In genomic region chr9:104746798-104747197, GRCh38 we compare ENCODE assay signal across 9 cellular contexts. TPM values are rescaled to one million over a fixed set of nuclear protein-coding genes. Genes with fewer than 3 reads are reported as not detected.
A peak's percentile ranks its signal among the peaks of the same experiment; 100 is the strongest.
DNase-seq lines count a peak whose midpoint lies in the region; ATAC-seq, FAIRE-seq and TF ChIP-seq lines count a peak whose summit lies in the region.
"Had no signal": no experiment of that assay in that cellular context is flagged by ENCODE, and none has a peak within 500 bp of the region (broad histone marks: within the 10 kb centered on the region; RNA-seq: fewer than 3 reads in every experiment).

No MANE protein-coding gene starts in this region.

- peaks cover 8% of the 10 kb centered on the region for H3K4me1 ChIP-seq in CD8-positive, alpha-beta memory T cell (ENCODE audit: insufficient read depth, low read length)
- H3K4me1 ChIP-seq in NT2/D1 (ENCODE audit: insufficient read depth, insufficient read length) = no peaks in the 10 kb centered on the region
- peaks cover 12% of the 10 kb centered on the region for H3K4me1 ChIP-seq in osteoblast (ENCODE audit: insufficient read depth, low read length)

- peaks cover 20% of the 10 kb centered on the region for H3K79me2 ChIP-seq in osteoblast (ENCODE audit: insufficient read depth, low read length)

- CTCF ChIA-PET in CD8-positive, alpha-beta memory T cell (lab: Charles Lee) = no interaction called here

- peak overlapping the region; percentile 85 for H3K9ac ChIP-seq in NT2/D1 (ENCODE audit: insufficient read length, low read depth)

- no peak for DNase-seq in CD8-positive, alpha-beta memory T cell
- DNase-seq in NT2/D1 (ENCODE audit: low read depth, low spot score) = no peak
- no peak for DNase-seq in effector memory CD8-positive, alpha-beta T cell
- DNase-seq in osteoblast (ENCODE audit: insufficient read length, low spot score, missing footprints) = no peak
- no peak for DNase-seq in NCI-H524 (lab: John Stamatoyannopoulos, UW)
- no peak for DNase-seq in urothelium cell line (ENCODE audit: low spot score)
- no peak for DNase-seq in central memory CD4-positive, alpha-beta T cell

- peaks cover 19 to 29% (median 27%) of the 10 kb centered on the region in 3 donors for H3K4me1 Mint-ChIP-seq in CD8-positive, alpha-beta memory T cell
- peaks cover 11% of the 10 kb centered on the region in 2 donors for H3K4me1 Mint-ChIP-seq in effector memory CD8-positive, alpha-beta T cell (ENCODE audit: low read depth in 2 of 2)

- peak overlapping the region; percentile 89 to 100 (median 98) for H3K27ac Mint-ChIP-seq in CD8-positive, alpha-beta memory T cell
- peak overlapping the region; percentile 95 to 99 for H3K27ac Mint-ChIP-seq in effector memory CD8-positive, alpha-beta T cell

- peak overlapping the region; percentile 89 for H3K27ac ChIP-seq in CD8-positive, alpha-beta memory T cell (ENCODE audit: low read depth, low read length)
- H3K27ac ChIP-seq in osteoblast (ENCODE audit: low read depth, low read length) = no peak overlapping the region

- no peak for FAIRE-seq in urothelium cell line (lab: Jason Lieb, UNC)

- no peak for ATAC-seq in effector memory CD8-positive, alpha-beta T cell (replicated peaks)
- no peak for ATAC-seq in HG02798 (IDR thresholded peaks at IDR 0.05; ENCODE audit: poor library complexity, unreplicated experiment)

- H3K36me3 ChIP-seq in CD8-positive, alpha-beta memory T cell (ENCODE audit: insufficient read depth, low read length) = no peaks in the 10 kb centered on the region
- H3K36me3 ChIP-seq in NT2/D1 (ENCODE audit: insufficient read depth, insufficient read length, low read length) (peaks cover 10% of the 10 kb centered on the region), osteoblast (ENCODE audit: insufficient read depth, low read length) (no peaks in the 10 kb centered on the region)

- H3K4me3 ChIP-seq in CD8-positive, alpha-beta memory T cell (ENCODE audit: low read length) = peak overlapping the region; percentile 76
- H3K4me3 ChIP-seq in NT2/D1 (ENCODE audit: insufficient read length, low read depth) (peak overlapping the region; percentile 77), osteoblast (ENCODE audit: insufficient read depth, low read length) (peak overlapping the region; percentile 95)

- POLR2A ChIA-PET in CD8-positive, alpha-beta memory T cell (lab: Charles Lee) = interaction anchor here (1.0 kb wide), 1 partner anchor 244 kb away, joined by 3 read pairs; no protein-coding TSS in a partner anchor

- H3K4me2 ChIP-seq in osteoblast (ENCODE audit: insufficient read depth, low read length) = peak overlapping the region; percentile 96

- TF ChIP-seq CTCF in osteoblast (IDR thresholded peaks at IDR 0.05; ENCODE audit: extremely low read depth, low read depth, low read length) = no peak

- H3K9me3 Mint-ChIP-seq in CD8-positive, alpha-beta memory T cell = no peaks in the 10 kb centered on the region
- no peaks in the 10 kb centered on the region for H3K9me3 Mint-ChIP-seq in effector memory CD8-positive, alpha-beta T cell

- H4K20me1 ChIP-seq in osteoblast (ENCODE audit: insufficient read depth, low read length) = no peaks in the 10 kb centered on the region

- no peaks in the 10 kb centered on the region for H3K27me3 Mint-ChIP-seq in CD8-positive, alpha-beta memory T cell
- H3K27me3 Mint-ChIP-seq in effector memory CD8-positive, alpha-beta T cell = no peaks in the 10 kb centered on the region

- H3K9me3 ChIP-seq in CD8-positive, alpha-beta memory T cell (ENCODE audit: low read length) = no peaks in the 10 kb centered on the region
- H3K9me3 ChIP-seq in NT2/D1 (ENCODE audit: insufficient read depth, low read length) (no peaks in the 10 kb centered on the region), osteoblast (ENCODE audit: low read depth, low read length) (no peaks in the 10 kb centered on the region)

- H3K27me3 ChIP-seq in CD8-positive, alpha-beta memory T cell (ENCODE audit: insufficient read depth, low read length, poor library complexity, severe bottlenecking) = no peaks in the 10 kb centered on the region
- H3K27me3 ChIP-seq in NT2/D1 (ENCODE audit: insufficient read depth, insufficient read length) (no peaks in the 10 kb centered on the region), osteoblast (ENCODE audit: insufficient read depth, low read length) (no peaks in the 10 kb centered on the region)

- peaks cover 0 to 14% (median 2%) of the 10 kb centered on the region in 3 donors for H3K36me3 Mint-ChIP-seq in CD8-positive, alpha-beta memory T cell
- peaks cover 15% of the 10 kb centered on the region for H3K36me3 Mint-ChIP-seq in effector memory CD8-positive, alpha-beta T cell (ENCODE audit: insufficient read depth)

- H2AFZ ChIP-seq in osteoblast (ENCODE audit: low read length) = peak overlapping the region; percentile 99

- peak overlapping the region; percentile 89 to 99 (median 97) for H3K4me3 Mint-ChIP-seq in CD8-positive, alpha-beta memory T cell
- peak overlapping the region; percentile 94 for H3K4me3 Mint-ChIP-seq in effector memory CD8-positive, alpha-beta T cell

RNA-seq across cellular contexts. Expression of gene NIPSNAP3A, which starts 0.7 kb away (rescaled TPM):
- 10 to 100 TPM in 1 of 2 experiments, 1 to 10 TPM in 1; 9.1 to 10.1 TPM for total RNA-seq in CD8-positive, alpha-beta memory T cell
- 21.8 TPM for polyA plus RNA-seq in CD8-positive, alpha-beta memory T cell
- 42.7 and 43.9 TPM in 2 replicates for total RNA-seq in osteoblast

RNA-seq across cellular contexts. Expression of gene NIPSNAP3B, which starts 17.1 kb away (rescaled TPM):
- under 1 TPM; 0.18 to 0.46 TPM for total RNA-seq in CD8-positive, alpha-beta memory T cell
- not detected for polyA plus RNA-seq in CD8-positive, alpha-beta memory T cell
- total RNA-seq in osteoblast = 2.1 and 2.5 TPM in 2 replicates

RNA-seq across cellular contexts. Expression of gene OR13D1, which starts 52.5 kb away (rescaled TPM):
- not detected for total RNA-seq in CD8-positive, alpha-beta memory T cell
- not detected for polyA plus RNA-seq in CD8-positive, alpha-beta memory T cell
- total RNA-seq in osteoblast = not detected in 2 replicates
- total RNA-seq: sciatic nerve had no signal
